9 cellular contexts compared by ENCODE assay signal in the genomic region with DNA sequence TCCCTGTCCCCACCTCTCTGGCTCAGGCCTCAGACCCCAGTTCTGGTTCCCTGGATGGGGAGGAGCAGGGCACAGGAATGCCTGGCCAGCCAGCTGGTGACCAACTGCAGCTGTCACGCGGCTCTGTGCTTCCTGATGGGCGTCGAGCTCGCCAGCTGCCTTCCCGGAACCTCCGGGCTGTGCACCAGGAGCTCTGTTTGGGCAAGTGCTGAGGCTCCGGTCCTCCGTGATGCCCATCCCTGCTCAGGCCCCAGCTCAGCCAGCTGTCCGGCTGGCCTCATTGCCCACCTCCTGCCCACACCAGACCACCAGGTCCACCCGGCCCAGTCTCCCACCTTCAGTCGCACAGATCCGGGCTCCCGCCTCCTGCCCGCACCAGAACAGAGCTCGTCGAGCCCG. TPM values are rescaled to one million over a fixed set of nuclear protein-coding genes. Genes with fewer than 3 reads are reported as not detected.
DNase-seq lines count a peak whose midpoint lies in the region; ATAC-seq lines count a peak whose summit lies in the region.
"Had no signal": no experiment of that assay in that cellular context is flagged by ENCODE, and none has a peak within 500 bp of the region (broad histone marks: within the 10 kb centered on the region; RNA-seq: fewer than 3 reads in every experiment).

No MANE protein-coding gene starts in this region.

- H3K36me3 Mint-ChIP-seq in activated naive CD4-positive, alpha-beta T cell treated with anti-CD3 and anti-CD28 coated beads, Interleukin-2, amount 50 U/mL, for 72 hours, result peaks cover 7 to 14% of the 10 kb centered on the region in 2 donors

- H3K27ac Mint-ChIP-seq in activated naive CD4-positive, alpha-beta T cell treated with anti-CD3 and anti-CD28 coated beads, Interleukin-2, amount 50 U/mL, for 72 hours, result peak overlapping the region; percentile 50 to 71

- H3K4me3 ChIP-seq in aorta (ENCODE audit: low read length in 2 of 2), result no peak overlapping the region

- peaks cover 0 to 2% of the 10 kb centered on the region in 2 donors for H3K36me3 ChIP-seq in aorta (ENCODE audit: control insufficient read depth in 1 of 2, insufficient read depth in 2 of 2, low read length in 1 of 2)

- intact Hi-C loops in Right ventricle myocardium inferior (cut with DNase I) (loop anchor here (5.0 kb wide), 1 partner anchor 129 kb away; no protein-coding TSS in a partner anchor), aorta (cut with DNase I) (loop anchor here (2.0 to 5.0 kb wide), 3 partner anchors 14 to 214 kb away; no protein-coding TSS in a partner anchor)

- no peak for ATAC-seq in activated naive CD4-positive, alpha-beta T cell treated with anti-CD3 and anti-CD28 coated beads, Interleukin-2, amount 50 U/mL, for 72 hours
- ATAC-seq in Right ventricle myocardium inferior (peak; percentile 27), aorta (ENCODE audit: low FRiP score) (peak; percentile 44), HG02759 (IDR thresholded peaks at IDR 0.05; ENCODE audit: unreplicated experiment) (no peak)

- WGBS in aorta, 2 donors, result 5 to 8% methylated on average over 18 of the region's 18 CpGs

- peak overlapping the region; percentile 91 to 98 for H3K27ac ChIP-seq in aorta (ENCODE audit: low read depth in 1 of 2, low read length in 2 of 2)

- H3K27me3 ChIP-seq in aorta (ENCODE audit: control insufficient read depth in 1 of 2, insufficient read depth in 2 of 2, low read length in 1 of 2), result no peaks in the 10 kb centered on the region

- DNase-seq in activated naive CD4-positive, alpha-beta T cell treated with anti-CD3 and anti-CD28 coated beads, Interleukin-2, amount 50 U/mL, for 72 hours (ENCODE audit: low spot score in 2 of 2), result no peak
- no peak for DNase-seq in activated naive CD4-positive, alpha-beta T cell treated with anti-CD3 and anti-CD28 coated beads, Interleukin-2, amount 50 U/mL, for 16 hours
- DNase-seq in Right ventricle myocardium inferior (ENCODE audit: missing footprints), result peak; percentile 90
- DNase-seq in occipital lobe (lab: John Stamatoyannopoulos, UW), result peak; percentile 67
- peak; percentile 93 to 94 for DNase-seq in aorta
- no peak for DNase-seq in foreskin melanocyte
- DNase-seq in NCI-H2081 treated with DMSO at 0.1 percent for 48 hours (lab: John Stamatoyannopoulos, UW), result no peak
- DNase-seq: NCI-H1105 had no signal

- no peaks in the 10 kb centered on the region for H3K9me3 ChIP-seq in aorta (ENCODE audit: control insufficient read depth, low read length)

- H3K4me1 ChIP-seq in aorta (ENCODE audit: control insufficient read depth in 1 of 2, insufficient read depth in 2 of 2, low read length in 2 of 2), result peaks cover 0 to 3% of the 10 kb centered on the region in 2 donors

- H3K9me3 Mint-ChIP-seq in activated naive CD4-positive, alpha-beta T cell treated with anti-CD3 and anti-CD28 coated beads, Interleukin-2, amount 50 U/mL, for 72 hours, result no peaks in the 10 kb centered on the region

RNA-seq across cellular contexts. Expression of a gene that starts 4.8 kb away (rescaled TPM):
- 10 to 100 TPM; 10.3 to 16.4 TPM for total RNA-seq in activated naive CD4-positive, alpha-beta T cell treated with anti-CD3 and anti-CD28 coated beads, Interleukin-2, amount 50 U/mL, for 72 hours
- total RNA-seq in Right ventricle myocardium inferior (15.9 TPM), occipital lobe (4.4 TPM), aorta (10 to 100 TPM; 28.5 to 60.8 TPM)
- 100 to 1,000 TPM in 1 of 2 donors, 10 to 100 TPM in 1; 11.1 to 110 TPM for polyA plus RNA-seq in aorta

RNA-seq across cellular contexts. Expression of a gene that starts 16.7 kb away (rescaled TPM):
- 1,000 to 10,000 TPM; 5,900 to 8,209 TPM for total RNA-seq in activated naive CD4-positive, alpha-beta T cell treated with anti-CD3 and anti-CD28 coated beads, Interleukin-2, amount 50 U/mL, for 72 hours
- total RNA-seq in Right ventricle myocardium inferior (4,337 TPM), occipital lobe (1,311 TPM), aorta (1,000 to 10,000 TPM; 1,856 to 2,021 TPM)
- polyA plus RNA-seq in aorta, result 1,000 to 10,000 TPM; 2,047 to 3,012 TPM

RNA-seq across cellular contexts. Expression of a gene that starts 17.0 kb away (rescaled TPM):
- 10 to 100 TPM; 78.8 to 79.8 TPM for total RNA-seq in activated naive CD4-positive, alpha-beta T cell treated with anti-CD3 and anti-CD28 coated beads, Interleukin-2, amount 50 U/mL, for 72 hours
- total RNA-seq in Right ventricle myocardium inferior, result 16.2 TPM
- 10.8 TPM for total RNA-seq in occipital lobe
- total RNA-seq in aorta, result 10 to 100 TPM; 24.8 to 27.8 TPM
- 10 to 100 TPM in 1 of 2 donors, 1 to 10 TPM in 1; 5.4 to 18.8 TPM for polyA plus RNA-seq in aorta

RNA-seq across cellular contexts. Expression of a gene that starts 56.1 kb away (rescaled TPM):
- total RNA-seq in activated naive CD4-positive, alpha-beta T cell treated with anti-CD3 and anti-CD28 coated beads, Interleukin-2, amount 50 U/mL, for 72 hours, result 100 to 1,000 TPM; 288 to 307 TPM
- total RNA-seq in Right ventricle myocardium inferior, result 165 TPM
- 149 TPM for total RNA-seq in occipital lobe
- 100 to 1,000 TPM; 174 to 195 TPM for total RNA-seq in aorta
- 100 to 1,000 TPM in 1 of 2 donors, 10 to 100 TPM in 1; 73.1 to 110 TPM for polyA plus RNA-seq in aorta

RNA-seq across cellular contexts. Expression of a gene that starts 57.2 kb away (rescaled TPM):
- 100 to 1,000 TPM; 208 to 276 TPM for total RNA-seq in activated naive CD4-positive, alpha-beta T cell treated with anti-CD3 and anti-CD28 coated beads, Interleukin-2, amount 50 U/mL, for 72 hours
- total RNA-seq in Right ventricle myocardium inferior (11.6 TPM), occipital lobe (9.0 TPM), aorta (10 to 100 TPM; 19.9 to 32.8 TPM)
- 10 to 100 TPM in 1 of 2 donors, 1 to 10 TPM in 1; 5.1 to 13.2 TPM for polyA plus RNA-seq in aorta

Comparison
In these comparisons a context has a peak if more than half of its experiments do, and no peak if none do; other contexts are left out.
1. ATAC-seq: peak in Right ventricle myocardium inferior (single experiment) and aorta (single experiment); none in activated naive CD4-positive, alpha-beta T cell treated with anti-CD3 and anti-CD28 coated beads, Interleukin-2, amount 50 U/mL, for 72 hours (0 of 2) and HG02759 (single experiment).
2. DNase-seq: peak in Right ventricle myocardium inferior (single experiment), occipital lobe (single experiment) and aorta (2 of 2); none in activated naive CD4-positive, alpha-beta T cell treated with anti-CD3 and anti-CD28 coated beads, Interleukin-2, amount 50 U/mL, for 72 hours (0 of 2), activated naive CD4-positive, alpha-beta T cell treated with anti-CD3 and anti-CD28 coated beads, Interleukin-2, amount 50 U/mL, for 16 hours (single experiment), foreskin melanocyte (single experiment) and NCI-H2081 treated with DMSO at 0.1 percent for 48 hours (single experiment).